In genomic region chr16:88754912-88755744, GRCh38 we compare ENCODE assay signal across 1 cellular context.
TF ChIP-seq lines count a peak whose summit lies in the region.

No MANE protein-coding gene starts in this region.

TF ChIP-seq in H1, 55 proteins besides CTCF, POLR2A, EP300 and RAD21:
- no peak for TF ChIP-seq EZH2 (IDR thresholded peaks at IDR 0.05; ENCODE audit: low read depth, low read length, severe bottlenecking)
- TF ChIP-seq CTBP2 (IDR thresholded peaks at IDR 0.05; ENCODE audit: borderline replicate concordance, insufficient read depth, insufficient read length, low read length) = no peak
- TF ChIP-seq EGR1 (IDR thresholded peaks at IDR 0.05; ENCODE audit: borderline replicate concordance, low read depth, low read length) = 0 out of 2 replicates have a peak, but pooled peaks have one; percentile 5
TF ChIP-seq in H1: peak in this region for 1.
